19 cellular contexts compared by ENCODE assay signal in genomic region chr1:3465091-3465934, GRCh38. TPM values are rescaled to one million over a fixed set of nuclear protein-coding genes. Genes with fewer than 3 reads are reported as not detected.
A peak's percentile ranks its signal among the peaks of the same experiment; 100 is the strongest.
DNase-seq lines count a peak whose midpoint lies in the region; ATAC-seq and TF ChIP-seq lines count a peak whose summit lies in the region.
"Had no signal": no experiment of that assay in that cellular context is flagged by ENCODE, and none has a peak within 500 bp of the region (broad histone marks: within the 10 kb centered on the region; RNA-seq: fewer than 3 reads in every experiment).

No MANE protein-coding gene starts in this region.

- no peak overlapping the region for H2AFZ ChIP-seq in osteoblast (ENCODE audit: low read length)

- no peak for TF ChIP-seq POLR2A in heart left ventricle (IDR thresholded peaks at IDR 0.05)

- DNase-seq in stimulated activated CD4-positive, alpha-beta T cell treated with anti-CD3 and anti-CD28 coated beads, Interleukin-1b, Interleukin-23, amount 100 ng/mL, for 48 hours: peak; percentile 0
- DNase-seq in stimulated activated CD4-positive, alpha-beta T cell treated with anti-CD3 and anti-CD28 coated beads, Interleukin-2, amount 100 ng/mL, for 48 hours: no peak
- DNase-seq in heart left ventricle: peak in 3 of 5 donors; percentile 16 to 62 (median 17)
- DNase-seq in osteoblast (ENCODE audit: insufficient read length, low spot score, missing footprints): peak; percentile 90
- no peak for DNase-seq in GM03348 (ENCODE audit: low spot score)
- no peak for DNase-seq in NCI-H1105 treated with DMSO at 0.1 percent for 48 hours (lab: John Stamatoyannopoulos, UW)
- no peak for DNase-seq in GDM1 (lab: John Stamatoyannopoulos, UW)
- DNase-seq: activated CD4-positive, alpha-beta T cell treated with anti-CD3 and anti-CD28 coated beads for 48 hours; activated naive CD8-positive, alpha-beta T cell treated with anti-CD3 and anti-CD28 coated beads, Interleukin-2, amount 50 U/mL, for 24 hours; foreskin melanocyte; GF-D8; kidney glomerular epithelial cell; MM.1S; NCI-H146; NCI-H526 had no signal

- H3K79me2 ChIP-seq in osteoblast (ENCODE audit: insufficient read depth, low read length): no peaks in the 10 kb centered on the region

- no peak overlapping the region for H3K4me2 ChIP-seq in osteoblast (ENCODE audit: insufficient read depth, low read length)

- H3K36me3 ChIP-seq in heart left ventricle: no peaks in the 10 kb centered on the region
- H3K36me3 ChIP-seq in osteoblast (ENCODE audit: insufficient read depth, low read length): no peaks in the 10 kb centered on the region

- intact Hi-C loops in heart left ventricle (cut with DNase I): no loop called here

- H3K27me3 ChIP-seq in heart left ventricle: no peaks in the 10 kb centered on the region
- H3K27me3 ChIP-seq in osteoblast (ENCODE audit: insufficient read depth, low read length): peaks cover 6% of the 10 kb centered on the region

- H3K4me3 ChIP-seq in heart left ventricle (no peak overlapping the region), osteoblast (ENCODE audit: insufficient read depth, low read length) (no peak overlapping the region)

- no peaks in the 10 kb centered on the region for H3K9me3 ChIP-seq in heart left ventricle
- no peaks in the 10 kb centered on the region for H3K9me3 ChIP-seq in osteoblast (ENCODE audit: low read depth, low read length)

- H4K20me1 ChIP-seq in osteoblast (ENCODE audit: insufficient read depth, low read length): no peaks in the 10 kb centered on the region

- peaks cover 0 to 8% (median 2%) of the 10 kb centered on the region in 12 donors for H3K4me1 ChIP-seq in heart left ventricle
- H3K4me1 ChIP-seq in osteoblast (ENCODE audit: insufficient read depth, low read length): no peaks in the 10 kb centered on the region

- ATAC-seq in heart left ventricle: no peak
- ATAC-seq in GM19351 (IDR thresholded peaks at IDR 0.05; ENCODE audit: unreplicated experiment): no peak
- ATAC-seq: activated naive CD8-positive, alpha-beta T cell treated with anti-CD3 and anti-CD28 coated beads, Interleukin-2, amount 50 U/mL, for 24 hours; naive thymus-derived CD8-positive, alpha-beta T cell had no signal

- no peak for TF ChIP-seq CTCF in heart left ventricle (IDR thresholded peaks at IDR 0.05)
- no peak for TF ChIP-seq CTCF in osteoblast (IDR thresholded peaks at IDR 0.05; ENCODE audit: extremely low read depth, low read depth, low read length)

- H3K27ac ChIP-seq in heart left ventricle (no peak overlapping the region), osteoblast (ENCODE audit: low read depth, low read length) (no peak overlapping the region)

- WGBS in heart left ventricle, 4 donors: 82 to 86% (median 84%) methylated on average over 25 to 28 of the region's 28 CpGs

RNA-seq across cellular contexts. Expression of gene ARHGEF16, which starts 10.8 kb away (rescaled TPM):
- total RNA-seq in heart left ventricle (1 to 10 TPM in 2 of 9 donors, under 1 TPM in 7; 0.31 to 1.4 (median 0.51) TPM), osteoblast (not detected in 2 replicates)
- under 1 TPM; 0.43 to 0.76 TPM for polyA plus RNA-seq in heart left ventricle
- total RNA-seq: CD8-positive, alpha-beta memory T cell; naive thymus-derived CD8-positive, alpha-beta T cell had no signal
- polyA plus RNA-seq: AG04450; naive thymus-derived CD8-positive, alpha-beta T cell had no signal

Comparison
In these comparisons a context has a peak if more than half of its experiments do, and no peak if none do; other contexts are left out.
1. DNase-seq: peak in stimulated activated CD4-positive, alpha-beta T cell treated with anti-CD3 and anti-CD28 coated beads, Interleukin-1b, Interleukin-23, amount 100 ng/mL, for 48 hours (single experiment), heart left ventricle (3 of 5) and osteoblast (single experiment); none in stimulated activated CD4-positive, alpha-beta T cell treated with anti-CD3 and anti-CD28 coated beads, Interleukin-2, amount 100 ng/mL, for 48 hours (0 of 2), GM03348 (single experiment), NCI-H1105 treated with DMSO at 0.1 percent for 48 hours (single experiment) and GDM1 (single experiment).